11 cellular contexts compared by ENCODE assay signal in genomic region chr20:33441142-33441955, GRCh38. TPM values are rescaled to one million over a fixed set of nuclear protein-coding genes. Genes with fewer than 3 reads are reported as not detected.
DNase-seq lines count a peak whose midpoint lies in the region; ATAC-seq, FAIRE-seq and TF ChIP-seq lines count a peak whose summit lies in the region.
"Had no signal": no experiment of that assay in that cellular context is flagged by ENCODE, and none has a peak within 500 bp of the region (broad histone marks: within the 10 kb centered on the region; RNA-seq: fewer than 3 reads in every experiment).

No MANE protein-coding gene starts in this region.

- intact Hi-C loops in CD4-positive, alpha-beta T cell (cut with DNase I, micrococcal nuclease) = loop anchor here in 1 of 2 experiments (5.0 kb wide), 4 partner anchors 221 to 671 kb away; partner anchors contain the start of genes C20orf144, CHMP4B, EIF2S2 and ZNF341

- no peaks in the 10 kb centered on the region for H3K36me3 Mint-ChIP-seq in CD4-positive, alpha-beta T cell (ENCODE audit: low read depth)
- H3K36me3 Mint-ChIP-seq in chondrocyte (ENCODE audit: low read depth) = no peaks in the 10 kb centered on the region
- no peaks in the 10 kb centered on the region for H3K36me3 Mint-ChIP-seq in nephron (ENCODE audit: low read depth)
- H3K36me3 Mint-ChIP-seq: activated naive CD8-positive, alpha-beta T cell treated with anti-CD3 and anti-CD28 coated beads for 36 hours had no signal

- H2AK5ac ChIP-seq in trophoblast cell (ENCODE audit: low read length) = no peak overlapping the region

- H3K9me3 ChIP-seq in CD4-positive, alpha-beta T cell (ENCODE audit: control insufficient read depth, low read length) = no peaks in the 10 kb centered on the region
- no peaks in the 10 kb centered on the region for H3K9me3 ChIP-seq in HEK293 (ENCODE audit: control insufficient read depth, insufficient read depth, low read depth, low read length)
- H3K9me3 ChIP-seq in trophoblast cell (ENCODE audit: insufficient read depth, low read depth, low read length) = no peaks in the 10 kb centered on the region
- no peaks in the 10 kb centered on the region for H3K9me3 ChIP-seq in WERI-Rb-1 (ENCODE audit: severe bottlenecking)

- TF ChIP-seq CTCF in CD4-positive, alpha-beta T cell (IDR thresholded peaks at IDR 0.05) = no peak
- TF ChIP-seq CTCF in HEK293 (tag by site-specific recombination; IDR thresholded peaks at IDR 0.05) (no peak), chondrocyte (IDR thresholded peaks at IDR 0.05) (no peak), nephron (IDR thresholded peaks at IDR 0.05; ENCODE audit: unreplicated experiment in 3 of 3) (no peak), WERI-Rb-1 (IDR thresholded peaks at IDR 0.05; ENCODE audit: low read depth, low read length) (no peak)

- no peaks in the 10 kb centered on the region for H3K27me3 ChIP-seq in CD4-positive, alpha-beta T cell (ENCODE audit: control insufficient read depth, insufficient read depth, low read length)
- H3K27me3 ChIP-seq in trophoblast cell (ENCODE audit: insufficient read depth, low read length) = peaks cover 10% of the 10 kb centered on the region
- H3K27me3 ChIP-seq in WERI-Rb-1 (ENCODE audit: insufficient read depth, low read depth, severe bottlenecking) = no peaks in the 10 kb centered on the region

- H3K9ac ChIP-seq in trophoblast cell (ENCODE audit: low read length) = no peak overlapping the region

- H3K27ac Mint-ChIP-seq in CD4-positive, alpha-beta T cell = no peak overlapping the region
- H3K27ac Mint-ChIP-seq in chondrocyte (ENCODE audit: unreplicated experiment) (peak overlapping the region; percentile 17), nephron (peak overlapping the region in 2 of 3 experiments; percentile 14 to 52)
- H3K27ac Mint-ChIP-seq: activated naive CD8-positive, alpha-beta T cell treated with anti-CD3 and anti-CD28 coated beads for 36 hours; T-helper 2 cell treated with Interferon-gamma antibody and Interleukin-4, amounts not matched to agents 5 μg/mL and 100 μg/mL, for 36 hours had no signal

- H4K8ac ChIP-seq in trophoblast cell (ENCODE audit: low read depth, low read length) = no peak overlapping the region

- H3K23ac ChIP-seq in trophoblast cell (ENCODE audit: low read length) = no peak overlapping the region

- no peak for FAIRE-seq in HTR-8/SVneo (lab: Jason Lieb, UNC)

- no peak overlapping the region for H3K18ac ChIP-seq in trophoblast cell (ENCODE audit: low read length)

- H2BK120ac ChIP-seq in trophoblast cell (ENCODE audit: insufficient read depth, low read length, poor library complexity) = no peak overlapping the region

- CTCF ChIA-PET in CD4-positive, alpha-beta T cell (lab: Charles Lee) = no interaction called here
- CTCF ChIA-PET in HEK293 (lab: Yijun Ruan, JAX) = interaction anchor here (1.0 kb wide), 1 partner anchor 212 kb away, joined by 3 read pairs; no protein-coding TSS in a partner anchor

- peaks cover 22% of the 10 kb centered on the region for H3K4me1 Mint-ChIP-seq in CD4-positive, alpha-beta T cell (ENCODE audit: low read depth)
- H3K4me1 Mint-ChIP-seq in chondrocyte (ENCODE audit: low read depth) (peaks cover 52% of the 10 kb centered on the region), nephron (peaks cover 23% of the 10 kb centered on the region)

- no peaks in the 10 kb centered on the region for H3K9me3 Mint-ChIP-seq in CD4-positive, alpha-beta T cell
- H3K9me3 Mint-ChIP-seq in chondrocyte (ENCODE audit: low read depth) = no peaks in the 10 kb centered on the region
- H3K9me3 Mint-ChIP-seq in nephron = no peaks in the 10 kb centered on the region
- H3K9me3 Mint-ChIP-seq: activated naive CD8-positive, alpha-beta T cell treated with anti-CD3 and anti-CD28 coated beads for 36 hours; T-helper 2 cell treated with Interferon-gamma antibody and Interleukin-4, amounts not matched to agents 5 μg/mL and 100 μg/mL, for 36 hours had no signal

- no peaks in the 10 kb centered on the region for H3K79me1 ChIP-seq in trophoblast cell (ENCODE audit: low read length)

- no peak for DNase-seq in CD4-positive, alpha-beta T cell
- DNase-seq in chondrocyte (ENCODE audit: low spot score) (no peak), HTR-8/SVneo (ENCODE audit: insufficient read length, low spot score) (no peak), kidney glomerular epithelial cell (lab: John Stamatoyannopoulos, UW) (no peak), trophoblast cell (no peak), WERI-Rb-1 (no peak)
- DNase-seq: activated naive CD8-positive, alpha-beta T cell treated with anti-CD3 and anti-CD28 coated beads for 36 hours; NCI-H2081 had no signal

- no peak overlapping the region for H3K4ac ChIP-seq in trophoblast cell (ENCODE audit: low read depth, low read length)

- no peaks in the 10 kb centered on the region for H3K27me3 Mint-ChIP-seq in CD4-positive, alpha-beta T cell
- H3K27me3 Mint-ChIP-seq in chondrocyte (ENCODE audit: low read depth) (no peaks in the 10 kb centered on the region), nephron (ENCODE audit: low read depth) (peaks cover 5% of the 10 kb centered on the region)
- H3K27me3 Mint-ChIP-seq: activated naive CD8-positive, alpha-beta T cell treated with anti-CD3 and anti-CD28 coated beads for 36 hours had no signal

- no peak overlapping the region for H3K14ac ChIP-seq in trophoblast cell (ENCODE audit: low read length)

- no peak for ATAC-seq in CD4-positive, alpha-beta T cell (ENCODE audit: poor library complexity)

- H3K4me2 ChIP-seq in trophoblast cell (ENCODE audit: low read length) = no peak overlapping the region

- peak overlapping the region; percentile 86 for H3K4me3 Mint-ChIP-seq in CD4-positive, alpha-beta T cell
- H3K4me3 Mint-ChIP-seq in chondrocyte (ENCODE audit: unreplicated experiment) (peak overlapping the region; percentile 9), nephron (peak overlapping the region; percentile 85 to 92 (median 92))
- H3K4me3 Mint-ChIP-seq: activated naive CD8-positive, alpha-beta T cell treated with anti-CD3 and anti-CD28 coated beads for 36 hours had no signal

- H3K4me1 ChIP-seq in HEK293 (ENCODE audit: control insufficient read depth, insufficient read depth, low read length) (no peaks in the 10 kb centered on the region; the same call in 1 of the 2 replicates), trophoblast cell (ENCODE audit: control insufficient read depth in 1 of 2, insufficient read depth in 2 of 2, low read length in 2 of 2) (peaks cover 2 to 6% of the 10 kb centered on the region in 2 experiments)

- H2BK5ac ChIP-seq in trophoblast cell (ENCODE audit: low read depth, low read length, poor library complexity) = no peak overlapping the region

- H3K27ac ChIP-seq in CD4-positive, alpha-beta T cell (ENCODE audit: low read depth, low read length) = no peak overlapping the region
- H3K27ac ChIP-seq in HEK293 (ENCODE audit: extremely low read depth, low read depth, low read length) = no peak overlapping the region
- no peak overlapping the region for H3K27ac ChIP-seq in trophoblast cell (ENCODE audit: low read depth, low read length)
- H3K27ac ChIP-seq in WERI-Rb-1 = no peak overlapping the region

- no peak overlapping the region for H2BK12ac ChIP-seq in trophoblast cell (ENCODE audit: low read length)

- H2AFZ ChIP-seq in trophoblast cell (ENCODE audit: insufficient read depth, low read length, poor library complexity) = no peak overlapping the region

- no peak overlapping the region for H4K91ac ChIP-seq in trophoblast cell (ENCODE audit: low read depth, low read length)

- H3K79me2 ChIP-seq in trophoblast cell (ENCODE audit: control insufficient read depth, insufficient read depth, low read length, poor library complexity) = no peaks in the 10 kb centered on the region

- peaks cover 0 to 8% of the 10 kb centered on the region in 2 experiments; a peak in 2 of 3 replicates for H3K36me3 ChIP-seq in HEK293 (ENCODE audit: control insufficient read depth in 2 of 2, insufficient read depth in 1 of 2, low read length in 2 of 2)
- H3K36me3 ChIP-seq in trophoblast cell (ENCODE audit: control insufficient read depth in 1 of 2, insufficient read depth in 2 of 2, low read length in 2 of 2) = no peaks in the 10 kb centered on the region
- no peaks in the 10 kb centered on the region for H3K36me3 ChIP-seq in WERI-Rb-1

- POLR2A ChIA-PET in CD4-positive, alpha-beta T cell (lab: Charles Lee) = interaction anchor here (0.8 kb wide), 1 partner anchor 49 kb away, joined by 4 read pairs; the partner anchor contains the start of gene CBFA2T2
- POLR2A ChIA-PET in HEK293 (lab: Yijun Ruan, JAX) = interaction anchor here (0.5 to 1.5 kb wide), 2 partner anchors 8 to 40 kb away, joined by 3 to 6 read pairs; partner anchors contain the start of gene CDK5RAP1

- H3K4me3 ChIP-seq in HEK293 (ENCODE audit: low read depth, low read length) (no peak overlapping the region), trophoblast cell (ENCODE audit: low read depth, low read length) (no peak overlapping the region), WERI-Rb-1 (ENCODE audit: low read depth, low read length) (no peak overlapping the region)

- no peak overlapping the region for H4K12ac ChIP-seq in trophoblast cell (ENCODE audit: low read depth, low read length)

- no CpG with 5 or more reads among the region's 7 CpGs for WGBS in trophoblast cell (ENCODE audit: extremely low coverage, insufficient coverage, insufficient read length)

TF ChIP-seq in HEK293, 187 proteins besides CTCF, POLR2A, EP300 and RAD21:
- TF ChIP-seq ZNF654 (tag by site-specific recombination; IDR thresholded peaks at IDR 0.05; ENCODE audit: low read depth) (no peak), MZF1 (tag by site-specific recombination; IDR thresholded peaks at IDR 0.05; ENCODE audit: borderline replicate concordance) (no peak), EGR2 (tag by site-specific recombination; IDR thresholded peaks at IDR 0.05; ENCODE audit: low read depth) (peak; percentile 55), ZNF785 (tag by site-specific recombination; IDR thresholded peaks at IDR 0.05) (no peak), ZSCAN23 (tag by site-specific recombination; IDR thresholded peaks at IDR 0.05) (no peak), ZNF629 (tag by site-specific recombination; IDR thresholded peaks at IDR 0.05) (no peak), GLI4 (tag by site-specific recombination; IDR thresholded peaks at IDR 0.05) (no peak), ZNF239 (tag by site-specific recombination; IDR thresholded peaks at IDR 0.05) (no peak), ZNF37A (tag by site-specific recombination; IDR thresholded peaks at IDR 0.05) (no peak), ZFHX2 (tag by site-specific recombination; conservative IDR thresholded peaks at IDR 0.05) (peak; percentile 40), ZBTB17 (tag by site-specific recombination; IDR thresholded peaks at IDR 0.05) (peak; percentile 59)

RNA-seq across cellular contexts. Expression of gene SNTA1, which starts 2.2 kb away (rescaled TPM):
- total RNA-seq in CD4-positive, alpha-beta T cell = 1 to 10 TPM; 5.0 to 5.2 TPM
- 22.3 to 68.1 TPM (median 63.3 TPM) in 3 replicates for total RNA-seq in chondrocyte
- 1.1 and 1.2 TPM in 2 replicates for polyA plus RNA-seq in trophoblast cell (2013)

RNA-seq across cellular contexts. Expression of gene CDK5RAP1, which starts 40.0 kb away (rescaled TPM):
- 10 to 100 TPM; 59.7 to 63.0 TPM for total RNA-seq in CD4-positive, alpha-beta T cell
- 21.7 to 28.3 TPM (median 26.1 TPM) in 3 replicates for total RNA-seq in chondrocyte
- polyA plus RNA-seq in trophoblast cell (2013) = 14.1 and 15.5 TPM in 2 replicates

RNA-seq across cellular contexts. Expression of gene CBFA2T2, which starts 48.5 kb away (rescaled TPM):
- total RNA-seq in CD4-positive, alpha-beta T cell = 10 to 100 TPM; 17.9 to 18.6 TPM
- 14.7 to 23.6 TPM (median 23.5 TPM) in 3 replicates for total RNA-seq in chondrocyte
- 9.5 and 9.6 TPM in 2 replicates for polyA plus RNA-seq in trophoblast cell (2013)

Comparison
In these comparisons a context has a peak if more than half of its experiments do, and no peak if none do; other contexts are left out.
1. H3K4me3 Mint-ChIP-seq: peak in every context shown above with its lines; median percentile 92 in nephron; 86 in CD4-positive, alpha-beta T cell; 9 in chondrocyte.